8 cellular contexts compared by ENCODE assay signal in genomic region chr12:112418596-112419268, GRCh38. TPM values are rescaled to one million over a fixed set of nuclear protein-coding genes. Genes with fewer than 3 reads are reported as not detected.
DNase-seq lines count a peak whose midpoint lies in the region; ATAC-seq and TF ChIP-seq lines count a peak whose summit lies in the region.

TSS of gene PTPN11 (plus strand) at chr12:112418947. CDS start at chr12:112419112, 165 bp downstream.

- H3K14ac ChIP-seq in H9 (ENCODE audit: insufficient read depth, low read length) = peak within 1 kb of the TSS; percentile 99

- no peak within 1 kb of the TSS for H4K91ac ChIP-seq in H9 (ENCODE audit: insufficient read length, low read depth, low read length)

- H3K27ac ChIP-seq in H9 (ENCODE audit: insufficient read length, low read depth, low read length) (no peak within 1 kb of the TSS), ovary (peak within 1 kb of the TSS; percentile 82 to 84), thymus (ENCODE audit: low read depth) (peak within 1 kb of the TSS; percentile 92)

- no peak within 1 kb of the TSS for H2AK5ac ChIP-seq in H9 (ENCODE audit: insufficient read length, low read length)

- H3K18ac ChIP-seq in H9 (ENCODE audit: insufficient read length, low read depth, low read length) = peak within 1 kb of the TSS; percentile 99

- WGBS in H9 (ENCODE audit: extremely low coverage, insufficient read length, low lambda C conversion rate) = no CpG with 5 or more reads among the region's 86 CpGs
- WGBS in ovary, 3 donors = 0 to 1% (median 0%) methylated on average over 58 to 86 of the region's 86 CpGs
- under 1% methylated on average over 86 of the region's 86 CpGs for WGBS in thymus

- TF ChIP-seq CTCF in GM06990 (IDR thresholded peaks at IDR 0.05; ENCODE audit: insufficient read depth, low read length, poor library complexity, severe bottlenecking) (no peak), H9 (conservative IDR thresholded peaks at IDR 0.05) (peak; percentile 95), glutamatergic neuron (IDR thresholded peaks at IDR 0.05; ENCODE audit: partially characterized antibody, unreplicated experiment) (peak; percentile 83), ovary (IDR thresholded peaks at IDR 0.05) (no peak)

- H3K36me3 ChIP-seq in GM06990 (ENCODE audit: control insufficient read depth, insufficient read depth, low read length) (no peaks in the 10 kb centered on the region), ovary (no peaks in the 10 kb centered on the region), thymus (ENCODE audit: control insufficient read depth, insufficient read depth) (no peaks in the 10 kb centered on the region)

- no peak within 1 kb of the TSS for H2BK5ac ChIP-seq in H9 (ENCODE audit: insufficient read length, low read length)

- peak within 1 kb of the TSS; percentile 79 for H2BK120ac ChIP-seq in H9 (ENCODE audit: low read depth, low read length, poor library complexity, severe bottlenecking)

- H3K4me3 ChIP-seq in GM06990 (replicated peaks; ENCODE audit: low read depth, low read length) (peak within 1 kb of the TSS; percentile 98), ovary (peak within 1 kb of the TSS; percentile 67), thymus (ENCODE audit: low read length) (peak within 1 kb of the TSS; percentile 84)

- peaks cover 1% of the 10 kb centered on the region for H3K79me1 ChIP-seq in H9 (ENCODE audit: insufficient read depth, low read depth, low read length, poor library complexity, severe bottlenecking)

- H3K79me2 ChIP-seq in H9 (ENCODE audit: insufficient read depth, low read length) = peaks cover 23% of the 10 kb centered on the region

- H3K4ac ChIP-seq in H9 (ENCODE audit: low read depth, low read length) = no peak within 1 kb of the TSS; the same call in 1 of the 2 replicates

- DNase-seq in GM06990 (ENCODE audit: extremely low read depth, insufficient read length) (peak; percentile 91), H9 (peak; percentile 95), M059J (ENCODE audit: low read depth) (peak; percentile 74), SKM-1 treated with dmso at 0.1 percent for 144 hours (lab: John Stamatoyannopoulos, UW; ENCODE audit: unreplicated experiment) (peak; percentile 50), glutamatergic neuron (peak; percentile 94), ovary (peak; percentile 84 to 94 (median 88))
- peak; percentile 89 to 90 for DNase-seq in activated naive CD4-positive, alpha-beta T cell treated with anti-CD3 and anti-CD28 coated beads, Interleukin-2, amount 50 U/mL, for 72 hours (ENCODE audit: low spot score in 2 of 2)

- no peak within 1 kb of the TSS for H4K5ac ChIP-seq in H9 (ENCODE audit: insufficient read length, low read depth, low read length)

- H3K23me2 ChIP-seq in H9 (ENCODE audit: insufficient read length, low read depth, low read length, poor library complexity, severe bottlenecking) = peaks cover 3% of the 10 kb centered on the region

- no peak within 1 kb of the TSS for H2AFZ ChIP-seq in H9 (ENCODE audit: low read length)

- no peak within 1 kb of the TSS for H3K56ac ChIP-seq in H9 (ENCODE audit: insufficient read length, low read depth, low read length)

- no peak within 1 kb of the TSS for H2BK12ac ChIP-seq in H9 (ENCODE audit: insufficient read length, low read depth, low read length)

- H3K4me1 Mint-ChIP-seq in H9 (peaks cover 10 to 13% of the 10 kb centered on the region in 2 experiments; a peak in 2 of 4 replicates), glutamatergic neuron (ENCODE audit: low read depth, unreplicated experiment) (peaks cover 2% of the 10 kb centered on the region)

- no peak within 1 kb of the TSS for H2BK15ac ChIP-seq in H9 (ENCODE audit: low read depth, low read length)

- TF ChIP-seq EP300 in ovary (IDR thresholded peaks at IDR 0.05) = no peak

- H3K36me3 Mint-ChIP-seq in H9 (ENCODE audit: insufficient read depth in 1 of 3, low read depth in 3 of 3) (peaks cover 0 to 7% (median 7%) of the 10 kb centered on the region in 3 experiments; a peak in 4 of 7 replicates), glutamatergic neuron (ENCODE audit: unreplicated experiment) (no peaks in the 10 kb centered on the region)
- peaks cover 12 to 19% of the 10 kb centered on the region in 2 donors for H3K36me3 Mint-ChIP-seq in activated naive CD4-positive, alpha-beta T cell treated with anti-CD3 and anti-CD28 coated beads, Interleukin-2, amount 50 U/mL, for 72 hours

- H4K8ac ChIP-seq in H9 (replicated peaks; ENCODE audit: insufficient read length, low read depth, low read length) = no peak within 1 kb of the TSS

- H3T11ph ChIP-seq in H9 (ENCODE audit: low read length) = no peak within 1 kb of the TSS

- H2BK20ac ChIP-seq in H9 (ENCODE audit: low read depth, low read length, poor library complexity, severe bottlenecking) = no peak within 1 kb of the TSS

- H3K4me3 Mint-ChIP-seq in H9 = peak within 1 kb of the TSS; percentile 94
- H3K4me3 Mint-ChIP-seq in glutamatergic neuron (ENCODE audit: unreplicated experiment) = peak within 1 kb of the TSS; percentile 94

- H3K4me2 ChIP-seq in H9 (ENCODE audit: insufficient read depth, insufficient read length, low read length) = peak within 1 kb of the TSS; percentile 75

- ATAC-seq in activated naive CD4-positive, alpha-beta T cell treated with anti-CD3 and anti-CD28 coated beads, Interleukin-2, amount 50 U/mL, for 72 hours = peak; percentile 84 to 91

- H3K4me1 ChIP-seq in H9 (ENCODE audit: insufficient read depth, low read length) (no peaks in the 10 kb centered on the region), ovary (ENCODE audit: insufficient read depth) (peaks cover 4% of the 10 kb centered on the region), thymus (ENCODE audit: control insufficient read depth, insufficient read depth, low read length) (no peaks in the 10 kb centered on the region)

- H3K27me3 Mint-ChIP-seq in H9 (ENCODE audit: low read depth) = peaks cover 3% of the 10 kb centered on the region
- no peaks in the 10 kb centered on the region for H3K27me3 Mint-ChIP-seq in glutamatergic neuron (ENCODE audit: unreplicated experiment)

- no peak within 1 kb of the TSS for H3K23ac ChIP-seq in H9 (ENCODE audit: insufficient read length, low read depth, low read length)

- TF ChIP-seq POLR2A in ovary (IDR thresholded peaks at IDR 0.05) = peak; percentile 80

- peak within 1 kb of the TSS; percentile 92 for H3K9ac ChIP-seq in H9 (ENCODE audit: extremely low read depth, insufficient read length, low read length)

- no peaks in the 10 kb centered on the region for H4K20me1 ChIP-seq in H9 (ENCODE audit: control insufficient read depth, insufficient read depth, insufficient read length)

- intact Hi-C loops in ovary (cut with DNase I) = no loop called here

- no peaks in the 10 kb centered on the region for H3K27me3 ChIP-seq in GM06990 (replicated peaks; ENCODE audit: control insufficient read depth, insufficient read depth, low read length)
- no peaks in the 10 kb centered on the region for H3K27me3 ChIP-seq in H9 (ENCODE audit: insufficient read depth, low read length)
- H3K27me3 ChIP-seq in ovary = no peaks in the 10 kb centered on the region
- no peaks in the 10 kb centered on the region for H3K27me3 ChIP-seq in thymus (ENCODE audit: control insufficient read depth, insufficient read depth)

- H3K9me3 Mint-ChIP-seq in H9 (peaks cover 0 to 3% of the 10 kb centered on the region in 2 experiments; a peak in 1 of 5 replicates), glutamatergic neuron (ENCODE audit: unreplicated experiment) (no peaks in the 10 kb centered on the region)
- H3K9me3 Mint-ChIP-seq in activated naive CD4-positive, alpha-beta T cell treated with anti-CD3 and anti-CD28 coated beads, Interleukin-2, amount 50 U/mL, for 72 hours = no peaks in the 10 kb centered on the region

- H3K9me3 ChIP-seq in H9 (ENCODE audit: control insufficient read depth, low read depth, low read length) (no peaks in the 10 kb centered on the region), ovary (no peaks in the 10 kb centered on the region), thymus (ENCODE audit: control insufficient read depth) (no peaks in the 10 kb centered on the region)

- H3K27ac Mint-ChIP-seq in H9 = peak within 1 kb of the TSS; percentile 94 to 99 (median 98)
- peak within 1 kb of the TSS; percentile 99 for H3K27ac Mint-ChIP-seq in activated naive CD4-positive, alpha-beta T cell treated with anti-CD3 and anti-CD28 coated beads, Interleukin-2, amount 50 U/mL, for 72 hours
- H3K27ac Mint-ChIP-seq in glutamatergic neuron (ENCODE audit: unreplicated experiment) = peak within 1 kb of the TSS; percentile 88

RNA-seq across cellular contexts. Expression of gene PTPN11, which starts in this region (rescaled TPM):
- total RNA-seq in H9 (2021) (108 and 112 TPM in 2 replicates), glutamatergic neuron (ENCODE audit: unreplicated experiment) (68.7 TPM), ovary (10 to 100 TPM; 26.8 to 94.6 (median 68.1) TPM)
- 39.1 and 49.9 TPM in 2 replicates for total RNA-seq in M059J (2014; rRNA removed; shearing (Covaris generic))
- total RNA-seq in activated naive CD4-positive, alpha-beta T cell treated with anti-CD3 and anti-CD28 coated beads, Interleukin-2, amount 50 U/mL, for 72 hours = 100 to 1,000 TPM; 105 to 118 TPM
- polyA plus RNA-seq in ovary (10 to 100 TPM; 22.1 to 49.0 TPM), thymus (24.4 TPM)

Comparison
In these comparisons a context has a peak if more than half of its experiments do, and no peak if none do; other contexts are left out.
1. CTCF ChIP-seq: peak in H9 (single experiment) and glutamatergic neuron (single experiment); none in GM06990 (single experiment) and ovary (0 of 3).
2. Peak in every context shown above with its lines, with median percentiles within 50 percentile points of each other: DNase-seq, H3K4me3 ChIP-seq and H3K27ac Mint-ChIP-seq.